Comparison of ENCODE assay signal across 8 cellular contexts in genomic region chr3:197256836-197257444, GRCh38. TPM values are rescaled to one million over a fixed set of nuclear protein-coding genes. Genes with fewer than 3 reads are reported as not detected.
DNase-seq lines count a peak whose midpoint lies in the region; ATAC-seq and TF ChIP-seq lines count a peak whose summit lies in the region.

No MANE protein-coding gene starts in this region.

- no peak overlapping the region for H2AFZ ChIP-seq in OCI-LY7 (ENCODE audit: low read length)

- H3K4me2 ChIP-seq in OCI-LY7 (ENCODE audit: low read length): no peak overlapping the region

- peaks cover 89% of the 10 kb centered on the region for H3K79me2 ChIP-seq in OCI-LY7 (ENCODE audit: insufficient read depth, low read depth, low read length)

- ATAC-seq in HG03342 (IDR thresholded peaks at IDR 0.05; ENCODE audit: unreplicated experiment) (no peak), GM18870 (IDR thresholded peaks at IDR 0.05; ENCODE audit: unreplicated experiment) (no peak), HG02885 (IDR thresholded peaks at IDR 0.05; ENCODE audit: poor library complexity, unreplicated experiment) (no peak)

- H3K36me3 ChIP-seq in Caco-2 (ENCODE audit: control insufficient read depth, insufficient read depth, low read length) (peaks cover 1% of the 10 kb centered on the region; the same call in 1 of the 2 replicates), OCI-LY7 (ENCODE audit: insufficient read depth, low read length) (peaks cover 17% of the 10 kb centered on the region)

- POLR2A ChIA-PET in Caco-2 (lab: Charles Lee) (no interaction called here), OCI-LY7 (lab: Charles Lee) (interaction anchor here (0.5 to 1.6 kb wide), 6 partner anchors 12 to 381 kb away, joined by 3 to 5 read pairs (median 3); no protein-coding TSS in a partner anchor), MCF 10A (lab: Yijun Ruan, JAX) (interaction anchor here (0.8 to 3.4 kb wide), 21 partner anchors 10 to 277 kb away, joined by 3 to 34 read pairs (median 4); partner anchors contain the start of gene DLG1)

- H3K4me3 ChIP-seq in Caco-2 (ENCODE audit: low read depth, low read length) (no peak overlapping the region), OCI-LY7 (ENCODE audit: low read depth, low read length, poor library complexity, severe bottlenecking) (no peak overlapping the region)

- H3K27ac ChIP-seq in OCI-LY7 (ENCODE audit: low read depth, low read length, poor library complexity, severe bottlenecking): no peak overlapping the region

- CTCF ChIA-PET in Caco-2 (lab: Charles Lee) (interaction anchor here (0.5 to 2.2 kb wide), 3 partner anchors 197 to 255 kb away, joined by 3 to 11 read pairs (median 3); no protein-coding TSS in a partner anchor), OCI-LY7 (lab: Charles Lee; ENCODE audit: unreplicated experiment) (no interaction called here), MCF 10A (lab: Yijun Ruan, JAX) (interaction anchor here (0.5 to 4.1 kb wide), 41 partner anchors 8 to 298 kb away, joined by 3 to 113 read pairs (median 4); no protein-coding TSS in a partner anchor)

- H3K9me3 ChIP-seq in Caco-2 (no peaks in the 10 kb centered on the region), OCI-LY7 (ENCODE audit: low read length) (no peaks in the 10 kb centered on the region)

- no peak overlapping the region for H3K4me3 Mint-ChIP-seq in Caco-2 (ENCODE audit: unreplicated experiment)
- H3K4me3 Mint-ChIP-seq in MCF 10A (ENCODE audit: unreplicated experiment): no peak overlapping the region

- H3K4me1 ChIP-seq in Caco-2 (no peaks in the 10 kb centered on the region), OCI-LY7 (ENCODE audit: insufficient read depth, low read length, poor library complexity, severe bottlenecking) (no peaks in the 10 kb centered on the region)

- BruUV-seq in Caco-2 (replicated peaks; lab: Mats Ljungman, UMichigan) (no TSS peak), OCI-LY7 (replicated peaks; lab: Mats Ljungman, UMichigan) (no TSS peak), MCF 10A (replicated peaks; lab: Mats Ljungman, UMichigan) (no TSS peak)

- H3K9me2 ChIP-seq in OCI-LY7 (ENCODE audit: insufficient read depth, low read length): no peaks in the 10 kb centered on the region

- H3K36me3 Mint-ChIP-seq in Caco-2 (ENCODE audit: insufficient read depth, unreplicated experiment): peaks cover 14% of the 10 kb centered on the region
- H3K36me3 Mint-ChIP-seq in MCF 10A (ENCODE audit: insufficient read depth, unreplicated experiment): peaks cover 13% of the 10 kb centered on the region

- peaks cover 31% of the 10 kb centered on the region; the same call in 1 of the 2 replicates for H4K20me1 ChIP-seq in OCI-LY7 (ENCODE audit: insufficient read depth, low read length)

- H3K27ac Mint-ChIP-seq in Caco-2 (ENCODE audit: unreplicated experiment) (no peak overlapping the region), MCF 10A (ENCODE audit: low read depth, unreplicated experiment) (no peak overlapping the region)

- no peaks in the 10 kb centered on the region for H3K9me3 Mint-ChIP-seq in Caco-2 (ENCODE audit: unreplicated experiment)
- no peaks in the 10 kb centered on the region for H3K9me3 Mint-ChIP-seq in MCF 10A (ENCODE audit: unreplicated experiment)

- H3K27me3 ChIP-seq in Caco-2 (replicated peaks; ENCODE audit: control insufficient read depth, insufficient read depth, low read length): no peaks in the 10 kb centered on the region

- intact Hi-C loops in Caco-2 (cut with micrococcal nuclease; ENCODE audit: unreplicated experiment) (loop anchor here (1.0 kb wide), 2 partner anchors 197 to 253 kb away; no protein-coding TSS in a partner anchor), OCI-LY7 (cut with micrococcal nuclease; ENCODE audit: unreplicated experiment) (loop anchor here (2.0 kb wide), 1 partner anchor 254 kb away; no protein-coding TSS in a partner anchor), MCF 10A (cut with micrococcal nuclease) (loop anchor here (1.0 kb wide), 3 partner anchors 197 to 245 kb away; no protein-coding TSS in a partner anchor)

- DNase-seq in Caco-2 (peak in 1 of 2 experiments; percentile 49), HCEC 1CT (peak; percentile 34), OCI-LY7 (ENCODE audit: low spot score) (peak; percentile 55), MCF 10A (ENCODE audit: unreplicated experiment) (peak; percentile 59), lung microvascular endothelial cell (ENCODE audit: low read depth in 2 of 2) (peak; percentile 66 to 76)

- H3K27me3 Mint-ChIP-seq in Caco-2 (ENCODE audit: insufficient read depth, unreplicated experiment): no peaks in the 10 kb centered on the region
- H3K27me3 Mint-ChIP-seq in MCF 10A (ENCODE audit: insufficient read depth, unreplicated experiment): no peaks in the 10 kb centered on the region

- TF ChIP-seq CTCF in Caco-2 (IDR thresholded peaks at IDR 0.05; ENCODE audit: insufficient read depth in 1 of 2, low read depth in 1 of 2, low read length in 1 of 2, severe bottlenecking in 1 of 2, unreplicated experiment in 1 of 2): peak; percentile 51 to 58
- TF ChIP-seq CTCF in OCI-LY7 (conservative IDR thresholded peaks at IDR 0.05; ENCODE audit: low read length): peak; percentile 99
- TF ChIP-seq CTCF in MCF 10A (IDR thresholded peaks at IDR 0.05; ENCODE audit: unreplicated experiment): peak; percentile 58

- peaks cover 18% of the 10 kb centered on the region for H3K4me1 Mint-ChIP-seq in Caco-2 (ENCODE audit: low read depth, unreplicated experiment)
- H3K4me1 Mint-ChIP-seq in MCF 10A (ENCODE audit: insufficient read depth, unreplicated experiment): peaks cover 15% of the 10 kb centered on the region

RNA-seq across cellular contexts. Expression of gene DLG1, which starts 41.5 kb away (rescaled TPM):
- total RNA-seq in Caco-2 (2022) (167 and 170 TPM in 2 replicates), OCI-LY7 (2022) (95.1 and 95.6 TPM in 2 replicates), MCF 10A (2022) (121 and 129 TPM in 2 replicates), lung microvascular endothelial cell (66.0 and 80.2 TPM in 2 replicates)
- 48.9 and 78.7 TPM in 2 replicates for total RNA-seq in OCI-LY7 (2014; rRNA removed; shearing (Covaris generic))
